In the genomic region with DNA sequence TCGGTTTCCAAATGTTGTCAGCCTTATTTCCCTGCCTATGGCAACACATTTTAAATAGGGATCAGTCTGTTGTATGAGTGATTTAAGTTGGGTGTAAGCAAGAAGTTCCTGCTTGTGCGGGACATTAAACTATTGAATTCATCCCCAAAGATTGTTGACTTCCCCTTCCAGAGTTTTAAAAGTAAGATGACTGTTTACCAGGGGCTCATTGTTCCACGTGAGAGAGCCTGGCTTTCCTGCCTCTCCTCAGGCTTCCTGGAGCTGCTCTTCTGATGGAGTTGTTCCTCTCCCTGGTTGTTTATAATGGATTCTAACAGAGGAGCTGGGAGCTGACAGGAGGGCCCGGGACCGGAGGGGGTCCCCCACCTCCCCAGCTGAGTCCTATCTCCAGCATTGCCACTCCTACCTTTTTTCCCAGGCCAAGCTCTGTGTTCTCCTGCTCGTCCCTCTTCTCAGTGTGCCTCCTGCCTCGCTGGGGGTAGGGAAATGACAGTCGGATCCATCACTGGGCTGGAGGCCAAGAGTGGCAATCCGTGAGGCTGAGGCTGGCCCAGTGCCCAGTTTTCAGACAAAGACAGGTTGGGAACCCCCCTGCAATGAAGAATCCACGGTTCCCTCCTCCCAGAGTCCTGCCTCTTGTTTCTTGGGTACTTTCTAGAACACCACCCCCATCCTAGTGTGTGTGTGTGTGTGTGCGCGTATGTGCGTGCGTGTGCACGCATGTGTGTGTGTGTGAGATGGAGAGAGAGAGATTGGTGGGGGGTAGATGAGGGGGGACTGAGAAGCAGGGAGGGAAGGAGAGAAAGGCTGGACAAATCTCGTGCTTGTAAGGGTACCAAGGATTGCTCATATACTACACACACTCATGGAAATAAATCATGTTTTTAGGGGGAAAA, we compare ENCODE assay signal across 12 cellular contexts.
DNase-seq lines count a peak whose midpoint lies in the region; ATAC-seq and TF ChIP-seq lines count a peak whose summit lies in the region.
"Had no signal": no experiment of that assay in that cellular context is flagged by ENCODE, and none has a peak within 500 bp of the region (broad histone marks: within the 10 kb centered on the region; RNA-seq: fewer than 3 reads in every experiment).

No MANE protein-coding gene starts in this region.

- no peaks in the 10 kb centered on the region for H4K20me1 ChIP-seq in SK-N-SH (ENCODE audit: insufficient read depth)

- peak overlapping the region in 1 of 2 experiments; percentile 20; a peak in 2 of 4 replicates for H3K4me3 ChIP-seq in SK-N-SH (ENCODE audit: low read depth in 2 of 2, low read length in 1 of 2)

- TF ChIP-seq CTCF in SK-N-SH (IDR thresholded peaks at IDR 0.05): no peak

- WGBS in SK-N-SH (ENCODE audit: low lambda C conversion rate): 24% methylated on average over 16 of the region's 16 CpGs

- ATAC-seq in GM18858 (IDR thresholded peaks at IDR 0.05; ENCODE audit: unreplicated experiment): no peak

- no peaks in the 10 kb centered on the region for H3K79me2 ChIP-seq in SK-N-SH (ENCODE audit: insufficient read depth)

- peak overlapping the region; percentile 5 to 95; a peak in 3 of 4 replicates for H3K27ac ChIP-seq in SK-N-SH (ENCODE audit: low read depth in 2 of 2, low read length in 1 of 2)

- H3K36me3 ChIP-seq in SK-N-SH (replicated peaks in 1 of 2; ENCODE audit: control insufficient read depth in 1 of 2, insufficient read depth in 2 of 2, low read length in 1 of 2): no peaks in the 10 kb centered on the region

- POLR2A ChIA-PET in SK-N-SH (lab: Yijun Ruan, JAX): interaction anchor here (0.9 to 1.0 kb wide), 3 partner anchors 15 to 123 kb away, joined by 3 to 5 read pairs (median 3); a partner anchor contains a TSS

- peak overlapping the region; percentile 64 for H3K4me2 ChIP-seq in SK-N-SH

- CTCF ChIA-PET in SK-N-SH (lab: Yijun Ruan, JAX): interaction anchor here (0.7 to 5.6 kb wide), 13 partner anchors 8 to 1348 kb away, joined by 3 to 25 read pairs (median 4); no protein-coding TSS in a partner anchor

- no peak overlapping the region for H3K9ac ChIP-seq in SK-N-SH

- DNase-seq in D341Med (ENCODE audit: low spot score): peak; percentile 75
- peak; percentile 94 to 97 for DNase-seq in NCI-H2081 (lab: John Stamatoyannopoulos, UW)
- DNase-seq in SK-N-SH: peak; percentile 56
- DNase-seq in lung microvascular endothelial cell (ENCODE audit: low read depth in 2 of 2): peak; percentile 77 to 96
- DNase-seq in AG20443 (ENCODE audit: low spot score): no peak
- DNase-seq in UCSD-AML1 (lab: John Stamatoyannopoulos, UW; ENCODE audit: unreplicated experiment): no peak
- no peak for DNase-seq in cortex of kidney (lab: John Stamatoyannopoulos, UW)
- DNase-seq: activated naive CD4-positive, alpha-beta T cell treated with anti-CD3 and anti-CD28 coated beads, Interleukin-2, amount 10 ng/mL, durations not matched to agents 7 days and 5 days; CD4-positive, alpha-beta T cell; effector CD8-positive, alpha-beta T cell; stimulated activated CD4-positive, alpha-beta T cell treated with anti-CD3 and anti-CD28 coated beads, Interleukin-4, amount 100 ng/mL, for 4 hours had no signal

- peaks cover 6% of the 10 kb centered on the region for H3F3A ChIP-seq in SK-N-SH (replicated peaks; ENCODE audit: insufficient read depth)

- H3K9me3 ChIP-seq in SK-N-SH: no peaks in the 10 kb centered on the region

- peaks cover 9 to 50% of the 10 kb centered on the region in 2 experiments; a peak in 2 of 4 replicates for H3K4me1 ChIP-seq in SK-N-SH (ENCODE audit: control insufficient read depth in 1 of 2, insufficient read depth in 2 of 2, low read depth in 1 of 2, low read length in 1 of 2)

- peak in 1 of 2 experiments; percentile 37; a peak in 1 of 4 replicates for TF ChIP-seq EP300 in SK-N-SH (IDR thresholded peaks at IDR 0.05; ENCODE audit: borderline replicate concordance in 1 of 2, low read depth in 1 of 2, low read length in 1 of 2)

- H2AFZ ChIP-seq in SK-N-SH (ENCODE audit: low read depth): peak overlapping the region; percentile 72; the same call in 1 of the 2 replicates

- no peaks in the 10 kb centered on the region for H3K27me3 ChIP-seq in SK-N-SH (ENCODE audit: insufficient read depth)

- no peak for TF ChIP-seq RAD21 in SK-N-SH (IDR thresholded peaks at IDR 0.05; ENCODE audit: low read length)

- no peaks in the 10 kb centered on the region for H3K9me2 ChIP-seq in SK-N-SH

TF ChIP-seq in SK-N-SH, 30 proteins besides CTCF, POLR2A, EP300 and RAD21:
- TF ChIP-seq GATA2 (CRISPR knock-in tag; IDR thresholded peaks at IDR 0.05) (no peak; the same call in 1 of the 2 replicates), TAF1 (IDR thresholded peaks at IDR 0.05; ENCODE audit: borderline replicate concordance, low read depth, low read length) (no peak), CHD2 (IDR thresholded peaks at IDR 0.05; ENCODE audit: low read length, partially characterized antibody) (peak; percentile 69), NFIC (IDR thresholded peaks at IDR 0.05; ENCODE audit: borderline replicate concordance) (peak; percentile 90), JUND (IDR thresholded peaks at IDR 0.05) (no peak), FOSL2 (IDR thresholded peaks at IDR 0.05; ENCODE audit: borderline replicate concordance, low read depth) (no peak), MXI1 (IDR thresholded peaks at IDR 0.05; ENCODE audit: low read depth, low read length) (no peak), FOXM1 (IDR thresholded peaks at IDR 0.05; ENCODE audit: low read depth) (no peak), RCOR1 (IDR thresholded peaks at IDR 0.05; ENCODE audit: low read length) (peak; percentile 61; the same call in 1 of the 2 replicates), FOXJ3 (CRISPR knock-in tag; IDR thresholded peaks at IDR 0.05) (no peak), TCF12 (IDR thresholded peaks at IDR 0.05) (no peak), SIN3A (IDR thresholded peaks at IDR 0.05; ENCODE audit: borderline replicate concordance, low read depth, low read length) (no peak), POLR2AphosphoS5 (IDR thresholded peaks at IDR 0.05; ENCODE audit: low read depth, low read length) (no peak), TEAD4 (IDR thresholded peaks at IDR 0.05; ENCODE audit: borderline replicate concordance, insufficient read depth) (no peak), NRF1 (IDR thresholded peaks at IDR 0.05; ENCODE audit: low read depth, low read length) (no peak), EZH2phosphoT487 (IDR thresholded peaks at IDR 0.05; ENCODE audit: borderline replicate concordance, low read depth) (no peak), ELF1 (IDR thresholded peaks at IDR 0.05) (no peak), GABPA (IDR thresholded peaks at IDR 0.05; ENCODE audit: low read depth) (no peak), RFX5 (IDR thresholded peaks at IDR 0.05; ENCODE audit: low read length) (no peak), YY1 (IDR thresholded peaks at IDR 0.05; ENCODE audit: low read depth) (no peak)
- TF ChIP-seq, protein P1, sequence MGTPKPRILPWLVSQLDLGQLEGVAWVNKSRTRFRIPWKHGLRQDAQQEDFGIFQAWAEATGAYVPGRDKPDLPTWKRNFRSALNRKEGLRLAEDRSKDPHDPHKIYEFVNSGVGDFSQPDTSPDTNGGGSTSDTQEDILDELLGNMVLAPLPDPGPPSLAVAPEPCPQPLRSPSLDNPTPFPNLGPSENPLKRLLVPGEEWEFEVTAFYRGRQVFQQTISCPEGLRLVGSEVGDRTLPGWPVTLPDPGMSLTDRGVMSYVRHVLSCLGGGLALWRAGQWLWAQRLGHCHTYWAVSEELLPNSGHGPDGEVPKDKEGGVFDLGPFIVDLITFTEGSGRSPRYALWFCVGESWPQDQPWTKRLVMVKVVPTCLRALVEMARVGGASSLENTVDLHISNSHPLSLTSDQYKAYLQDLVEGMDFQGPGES (IDR thresholded peaks at IDR 0.05; ENCODE audit: low read depth, low read length): no peak
- TF ChIP-seq, protein P2, sequence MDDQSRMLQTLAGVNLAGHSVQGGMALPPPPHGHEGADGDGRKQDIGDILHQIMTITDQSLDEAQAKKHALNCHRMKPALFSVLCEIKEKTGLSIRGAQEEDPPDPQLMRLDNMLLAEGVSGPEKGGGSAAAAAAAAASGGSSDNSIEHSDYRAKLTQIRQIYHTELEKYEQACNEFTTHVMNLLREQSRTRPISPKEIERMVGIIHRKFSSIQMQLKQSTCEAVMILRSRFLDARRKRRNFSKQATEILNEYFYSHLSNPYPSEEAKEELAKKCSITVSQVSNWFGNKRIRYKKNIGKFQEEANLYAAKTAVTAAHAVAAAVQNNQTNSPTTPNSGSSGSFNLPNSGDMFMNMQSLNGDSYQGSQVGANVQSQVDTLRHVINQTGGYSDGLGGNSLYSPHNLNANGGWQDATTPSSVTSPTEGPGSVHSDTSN (IDR thresholded peaks at IDR 0.05): peak; percentile 51; the same call in 1 of the 2 replicates
- TF ChIP-seq, protein P3, sequence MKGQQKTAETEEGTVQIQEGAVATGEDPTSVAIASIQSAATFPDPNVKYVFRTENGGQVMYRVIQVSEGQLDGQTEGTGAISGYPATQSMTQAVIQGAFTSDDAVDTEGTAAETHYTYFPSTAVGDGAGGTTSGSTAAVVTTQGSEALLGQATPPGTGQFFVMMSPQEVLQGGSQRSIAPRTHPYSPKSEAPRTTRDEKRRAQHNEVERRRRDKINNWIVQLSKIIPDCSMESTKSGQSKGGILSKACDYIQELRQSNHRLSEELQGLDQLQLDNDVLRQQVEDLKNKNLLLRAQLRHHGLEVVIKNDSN (IDR thresholded peaks at IDR 0.05; ENCODE audit: borderline replicate concordance, low read depth): no peak
- TF ChIP-seq, protein P4, sequence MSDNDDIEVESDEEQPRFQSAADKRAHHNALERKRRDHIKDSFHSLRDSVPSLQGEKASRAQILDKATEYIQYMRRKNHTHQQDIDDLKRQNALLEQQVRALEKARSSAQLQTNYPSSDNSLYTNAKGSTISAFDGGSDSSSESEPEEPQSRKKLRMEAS (IDR thresholded peaks at IDR 0.05; ENCODE audit: low read depth): no peak
- TF ChIP-seq, protein P5, sequence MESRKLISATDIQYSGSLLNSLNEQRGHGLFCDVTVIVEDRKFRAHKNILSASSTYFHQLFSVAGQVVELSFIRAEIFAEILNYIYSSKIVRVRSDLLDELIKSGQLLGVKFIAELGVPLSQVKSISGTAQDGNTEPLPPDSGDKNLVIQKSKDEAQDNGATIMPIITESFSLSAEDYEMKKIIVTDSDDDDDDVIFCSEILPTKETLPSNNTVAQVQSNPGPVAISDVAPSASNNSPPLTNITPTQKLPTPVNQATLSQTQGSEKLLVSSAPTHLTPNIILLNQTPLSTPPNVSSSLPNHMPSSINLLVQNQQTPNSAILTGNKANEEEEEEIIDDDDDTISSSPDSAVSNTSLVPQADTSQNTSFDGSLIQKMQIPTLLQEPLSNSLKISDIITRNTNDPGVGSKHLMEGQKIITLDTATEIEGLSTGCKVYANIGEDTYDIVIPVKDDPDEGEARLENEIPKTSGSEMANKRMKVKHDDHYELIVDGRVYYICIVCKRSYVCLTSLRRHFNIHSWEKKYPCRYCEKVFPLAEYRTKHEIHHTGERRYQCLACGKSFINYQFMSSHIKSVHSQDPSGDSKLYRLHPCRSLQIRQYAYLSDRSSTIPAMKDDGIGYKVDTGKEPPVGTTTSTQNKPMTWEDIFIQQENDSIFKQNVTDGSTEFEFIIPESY (IDR thresholded peaks at IDR 0.05; ENCODE audit: borderline replicate concordance, low read depth): no peak

Comparison
In these comparisons a context has a peak if more than half of its experiments do, and no peak if none do; other contexts are left out.
1. DNase-seq: peak in D341Med (single experiment), NCI-H2081 (2 of 2), SK-N-SH (single experiment) and lung microvascular endothelial cell (2 of 2); none in AG20443 (single experiment), UCSD-AML1 (single experiment) and cortex of kidney (single experiment).